13 cellular contexts compared by ENCODE assay signal in the genomic region with DNA sequence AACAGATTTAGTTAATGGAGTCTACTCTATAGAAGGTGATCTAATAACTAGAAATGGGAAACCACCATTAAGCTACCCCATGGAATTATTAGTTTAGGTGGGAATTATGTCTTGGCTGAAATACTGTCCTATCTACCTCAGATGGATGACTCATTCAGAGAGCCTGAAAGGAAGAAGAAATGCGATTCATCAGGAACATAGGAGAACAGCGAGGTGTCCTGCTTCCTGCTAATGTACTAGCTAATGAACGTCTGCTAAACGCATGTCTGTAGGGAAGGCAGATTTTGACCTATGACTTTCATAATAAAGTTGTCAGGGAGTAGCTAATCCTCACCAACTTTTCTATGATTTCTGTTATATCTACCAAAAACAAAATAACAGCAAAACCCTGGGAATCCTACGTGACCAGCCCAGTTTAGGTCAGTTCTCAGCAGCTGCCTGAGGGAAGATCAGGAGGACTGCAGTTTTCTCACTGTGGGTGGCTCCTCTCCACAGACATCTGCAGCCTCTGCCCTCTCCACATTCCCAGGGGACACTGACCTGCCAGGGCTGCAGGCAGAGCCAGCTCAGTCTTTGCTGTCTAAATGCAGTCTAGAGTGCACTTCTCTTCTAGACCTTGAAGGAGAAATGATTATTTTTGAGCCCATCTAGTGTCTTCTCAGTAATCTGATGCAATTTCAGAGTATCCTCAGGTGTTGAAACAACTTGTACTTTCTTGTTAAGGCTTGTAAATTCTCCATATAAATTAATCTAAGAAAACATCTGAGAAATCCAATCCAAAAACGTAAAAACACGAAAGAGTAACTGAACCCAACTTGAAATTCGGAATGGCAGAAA. TPM values are rescaled to one million over a fixed set of nuclear protein-coding genes. Genes with fewer than 3 reads are reported as not detected.
DNase-seq lines count a peak whose midpoint lies in the region; ATAC-seq, FAIRE-seq and TF ChIP-seq lines count a peak whose summit lies in the region.
"Had no signal": no experiment of that assay in that cellular context is flagged by ENCODE, and none has a peak within 500 bp of the region (broad histone marks: within the 10 kb centered on the region; RNA-seq: fewer than 3 reads in every experiment).

No MANE protein-coding gene starts in this region.

- H3K4me1 Mint-ChIP-seq in activated naive CD8-positive, alpha-beta T cell treated with anti-CD3 and anti-CD28 coated beads for 36 hours = no peaks in the 10 kb centered on the region
- H3K4me1 Mint-ChIP-seq in natural killer cell = no peaks in the 10 kb centered on the region
- H3K4me1 Mint-ChIP-seq: activated T-helper 17 cell treated with anti-CD3 and anti-CD28 coated beads, Interleukin-2, amount 50 U/mL, for 72 hours had no signal

- no peaks in the 10 kb centered on the region for H3K9me3 ChIP-seq in A549
- H3K9me3 ChIP-seq in breast epithelium = no peaks in the 10 kb centered on the region

- no peak for TF ChIP-seq EP300 in A549 (IDR thresholded peaks at IDR 0.05)

- no peaks in the 10 kb centered on the region for H3K36me3 Mint-ChIP-seq in activated naive CD8-positive, alpha-beta T cell treated with anti-CD3 and anti-CD28 coated beads for 36 hours
- H3K36me3 Mint-ChIP-seq in natural killer cell = peaks cover 7% of the 10 kb centered on the region

- H3K4me3 Mint-ChIP-seq in activated naive CD8-positive, alpha-beta T cell treated with anti-CD3 and anti-CD28 coated beads for 36 hours = no peak overlapping the region
- H3K4me3 Mint-ChIP-seq in natural killer cell = no peak overlapping the region
- H3K4me3 Mint-ChIP-seq: activated T-helper 17 cell treated with anti-CD3 and anti-CD28 coated beads, Interleukin-2, amount 50 U/mL, for 72 hours had no signal

- DNase-seq in A549 (ENCODE audit: low read depth in 1 of 2, low spot score in 1 of 2) (no peak), LHCN-M2 (ENCODE audit: low read depth) (peak; percentile 74), breast epithelium (ENCODE audit: low spot score in 2 of 2) (no peak), kidney glomerular epithelial cell (lab: John Stamatoyannopoulos, UW) (peak; percentile 15), NCI-H524 treated with DMSO at 0.1 percent for 48 hours (lab: John Stamatoyannopoulos, UW) (no peak), NCI-H1417 treated with DMSO at 0.1 percent for 48 hours (lab: John Stamatoyannopoulos, UW) (no peak), natural killer cell (no peak)
- DNase-seq in activated naive CD8-positive, alpha-beta T cell treated with anti-CD3 and anti-CD28 coated beads for 36 hours = no peak
- DNase-seq: NCI-H1694 treated with DMSO at 0.1 percent for 48 hours, posterior cingulate gyrus had no signal

- H3K4me2 ChIP-seq in A549 = no peak overlapping the region

- intact Hi-C loops in breast epithelium (cut with DNase I; ENCODE audit: low total_unique reads) (no loop called here), natural killer cell (cut with micrococcal nuclease) (no loop called here)

- H3K4me3 ChIP-seq in A549 = no peak overlapping the region
- no peak overlapping the region for H3K4me3 ChIP-seq in breast epithelium
- H3K4me3 ChIP-seq: cardiac muscle cell had no signal

- TF ChIP-seq RAD21 in A549 (conservative IDR thresholded peaks at IDR 0.05 in 1 of 2, IDR thresholded peaks at IDR 0.05 in 1 of 2) = no peak

- TF ChIP-seq POLR2A in A549 (IDR thresholded peaks at IDR 0.05; ENCODE audit: low read length) (no peak), breast epithelium (IDR thresholded peaks at IDR 0.05) (no peak)

- no peak overlapping the region for H3K27ac Mint-ChIP-seq in activated naive CD8-positive, alpha-beta T cell treated with anti-CD3 and anti-CD28 coated beads for 36 hours
- no peak overlapping the region for H3K27ac Mint-ChIP-seq in natural killer cell
- H3K27ac Mint-ChIP-seq: activated T-helper 17 cell treated with anti-CD3 and anti-CD28 coated beads, Interleukin-2, amount 50 U/mL, for 72 hours had no signal

- no peak for ATAC-seq in A549
- no peak for ATAC-seq in natural killer cell
- ATAC-seq: activated T-helper 17 cell treated with anti-CD3 and anti-CD28 coated beads, Interleukin-2, amount 50 U/mL, for 72 hours had no signal

- CTCF ChIA-PET in A549 (lab: Yijun Ruan, JAX) = no interaction called here

- no peak overlapping the region for H3K27ac ChIP-seq in A549
- H3K27ac ChIP-seq in breast epithelium = peak overlapping the region; percentile 46 to 62
- H3K27ac ChIP-seq: cardiac muscle cell had no signal

- peaks cover 5% of the 10 kb centered on the region for H3K9me3 Mint-ChIP-seq in activated naive CD8-positive, alpha-beta T cell treated with anti-CD3 and anti-CD28 coated beads for 36 hours
- no peaks in the 10 kb centered on the region for H3K9me3 Mint-ChIP-seq in natural killer cell
- H3K9me3 Mint-ChIP-seq: activated T-helper 17 cell treated with anti-CD3 and anti-CD28 coated beads, Interleukin-2, amount 50 U/mL, for 72 hours had no signal

- POLR2A ChIA-PET in A549 (lab: Yijun Ruan, JAX) = no interaction called here

- no peaks in the 10 kb centered on the region for H3K36me3 ChIP-seq in breast epithelium
- H3K36me3 ChIP-seq: cardiac muscle cell had no signal

- H3K27me3 ChIP-seq in breast epithelium = no peaks in the 10 kb centered on the region
- H3K27me3 ChIP-seq: cardiac muscle cell had no signal

- peaks cover 9% of the 10 kb centered on the region for H3K27me3 Mint-ChIP-seq in activated naive CD8-positive, alpha-beta T cell treated with anti-CD3 and anti-CD28 coated beads for 36 hours
- H3K27me3 Mint-ChIP-seq in natural killer cell (ENCODE audit: low read depth in 2 of 2) = peaks cover 7 to 28% of the 10 kb centered on the region in 2 donors

- H3K4me1 ChIP-seq in A549 (no peaks in the 10 kb centered on the region), breast epithelium (peaks cover 4 to 6% of the 10 kb centered on the region in 2 donors)

- FAIRE-seq in A549 (lab: Jason Lieb, UNC) = no peak

- 38% methylated on average over 8 of the region's 8 CpGs for WGBS in A549 (ENCODE audit: missing lambda C conversion rate)

- no peak for TF ChIP-seq CTCF in A549 (IDR thresholded peaks at IDR 0.05)
- TF ChIP-seq CTCF in breast epithelium (IDR thresholded peaks at IDR 0.05) = no peak
- no peak for TF ChIP-seq CTCF in natural killer cell (IDR thresholded peaks at IDR 0.05)

TF ChIP-seq in A549, 52 proteins besides CTCF, POLR2A, EP300 and RAD21:
- no peak for TF ChIP-seq FOSL2 (IDR thresholded peaks at IDR 0.05)
- peak; percentile 15; the same call in 1 of the 2 replicates for TF ChIP-seq FOSL2 (CRISPR knock-in tag; IDR thresholded peaks at IDR 0.05)
- TF ChIP-seq, protein P1, sequence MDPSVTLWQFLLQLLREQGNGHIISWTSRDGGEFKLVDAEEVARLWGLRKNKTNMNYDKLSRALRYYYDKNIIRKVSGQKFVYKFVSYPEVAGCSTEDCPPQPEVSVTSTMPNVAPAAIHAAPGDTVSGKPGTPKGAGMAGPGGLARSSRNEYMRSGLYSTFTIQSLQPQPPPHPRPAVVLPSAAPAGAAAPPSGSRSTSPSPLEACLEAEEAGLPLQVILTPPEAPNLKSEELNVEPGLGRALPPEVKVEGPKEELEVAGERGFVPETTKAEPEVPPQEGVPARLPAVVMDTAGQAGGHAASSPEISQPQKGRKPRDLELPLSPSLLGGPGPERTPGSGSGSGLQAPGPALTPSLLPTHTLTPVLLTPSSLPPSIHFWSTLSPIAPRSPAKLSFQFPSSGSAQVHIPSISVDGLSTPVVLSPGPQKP (IDR thresholded peaks at IDR 0.05; ENCODE audit: low read depth, low read length) = no peak

RNA-seq across cellular contexts. Expression of a gene that starts 18.1 kb away (rescaled TPM):
- polyA plus RNA-seq in A549 (2011; rRNA removed) (61.6 and 74.4 TPM in 2 replicates), A549 (2017; fragmentation: RNase III; extraction: RNeasy Plus Mini Kit Qiagen cat#74134 plus additional on column Dnase treatment) (39.8 to 48.1 TPM (median 47.3 TPM) in 3 replicates)
- polyA plus RNA-seq in A549 (2012; cell fraction: cytosol; rRNA removed) = 54.9 and 57.0 TPM in 2 replicates
- 23.3 and 50.9 TPM in 2 replicates for polyA plus RNA-seq in A549 (2012; cell fraction: nucleus; rRNA removed)
- polyA minus RNA-seq in A549 (2011; rRNA and poly(A)+ RNA removed) = 9.5 and 13.0 TPM in 2 replicates
- total RNA-seq in LHCN-M2 (2014; rRNA removed) (46.8 and 58.4 TPM in 2 replicates), breast epithelium (10 to 100 TPM; 41.1 to 52.4 (median 52.1) TPM), natural killer cell (10 to 100 TPM; 32.8 to 44.7 (median 33.5) TPM)
- polyA plus RNA-seq in LHCN-M2 (2012) = 36.1 TPM
- 10 to 100 TPM; 46.3 to 47.5 TPM for total RNA-seq in activated naive CD8-positive, alpha-beta T cell treated with anti-CD3 and anti-CD28 coated beads for 36 hours

RNA-seq across cellular contexts. Expression of a gene that starts 22.3 kb away (rescaled TPM):
- polyA plus RNA-seq in A549 (2011; rRNA removed) = 5.1 and 7.7 TPM in 2 replicates
- 2.2 and 2.6 TPM in 2 replicates for polyA plus RNA-seq in A549 (2012; cell fraction: cytosol; rRNA removed)
- 1.1 and 1.7 TPM in 2 replicates for polyA plus RNA-seq in A549 (2012; cell fraction: nucleus; rRNA removed)
- polyA plus RNA-seq in A549 (2017; fragmentation: RNase III; extraction: RNeasy Plus Mini Kit Qiagen cat#74134 plus additional on column Dnase treatment) = 4.4 to 4.9 TPM (median 4.8 TPM) in 3 replicates
- 1.8 and 4.4 TPM in 2 replicates for polyA minus RNA-seq in A549 (2011; rRNA and poly(A)+ RNA removed)
- total RNA-seq in LHCN-M2 (2014; rRNA removed) = 13.3 and 22.7 TPM in 2 replicates
- polyA plus RNA-seq in LHCN-M2 (2012) = 26.0 TPM
- 10 to 100 TPM; 37.4 to 66.9 (median 65.7) TPM for total RNA-seq in breast epithelium
- total RNA-seq in activated naive CD8-positive, alpha-beta T cell treated with anti-CD3 and anti-CD28 coated beads for 36 hours = 10 to 100 TPM; 22.2 to 25.2 TPM
- total RNA-seq in natural killer cell = 10 to 100 TPM; 26.3 to 31.1 (median 30.4) TPM

RNA-seq across cellular contexts. Expression of a gene that starts 52.3 kb away (rescaled TPM):
- polyA plus RNA-seq in A549 (2011; rRNA removed) (0.07 and 0.13 TPM in 2 replicates), A549 (2017; fragmentation: RNase III; extraction: RNeasy Plus Mini Kit Qiagen cat#74134 plus additional on column Dnase treatment) (0.04 to 0.08 TPM (median 0.08 TPM) in 3 replicates)
- 0.05 and 0.08 TPM in 2 replicates for polyA plus RNA-seq in A549 (2012; cell fraction: cytosol; rRNA removed)
- 0.06 and 0.10 TPM in 2 replicates for polyA plus RNA-seq in A549 (2012; cell fraction: nucleus; rRNA removed)
- 0.08 and 0.34 TPM in 2 replicates for polyA minus RNA-seq in A549 (2011; rRNA and poly(A)+ RNA removed)
- total RNA-seq in LHCN-M2 (2014; rRNA removed) (not detected in 2 replicates), breast epithelium (under 1 TPM in 1 of 3 donors, not detected in 2; 0.29 TPM), natural killer cell (not detected)
- 0.02 TPM for polyA plus RNA-seq in LHCN-M2 (2012)
- under 1 TPM; 0.08 to 0.33 TPM for total RNA-seq in activated naive CD8-positive, alpha-beta T cell treated with anti-CD3 and anti-CD28 coated beads for 36 hours
- total RNA-seq: activated T-helper 17 cell treated with anti-CD3 and anti-CD28 coated beads, Interleukin-2, amount 50 U/mL, for 72 hours; lower leg skin had no signal

Comparison
In these comparisons a context has a peak if more than half of its experiments do, and no peak if none do; other contexts are left out.
1. DNase-seq: peak in LHCN-M2 (single experiment) and kidney glomerular epithelial cell (single experiment); none in A549 (0 of 2), breast epithelium (0 of 2), NCI-H524 treated with DMSO at 0.1 percent for 48 hours (single experiment), activated naive CD8-positive, alpha-beta T cell treated with anti-CD3 and anti-CD28 coated beads for 36 hours (single experiment), NCI-H1417 treated with DMSO at 0.1 percent for 48 hours (single experiment) and natural killer cell (single experiment).
2. H3K27ac ChIP-seq: peak in breast epithelium (2 of 2); none in A549 (0 of 2).